ENCODE assay signal across 1 cellular context in the genomic region with DNA sequence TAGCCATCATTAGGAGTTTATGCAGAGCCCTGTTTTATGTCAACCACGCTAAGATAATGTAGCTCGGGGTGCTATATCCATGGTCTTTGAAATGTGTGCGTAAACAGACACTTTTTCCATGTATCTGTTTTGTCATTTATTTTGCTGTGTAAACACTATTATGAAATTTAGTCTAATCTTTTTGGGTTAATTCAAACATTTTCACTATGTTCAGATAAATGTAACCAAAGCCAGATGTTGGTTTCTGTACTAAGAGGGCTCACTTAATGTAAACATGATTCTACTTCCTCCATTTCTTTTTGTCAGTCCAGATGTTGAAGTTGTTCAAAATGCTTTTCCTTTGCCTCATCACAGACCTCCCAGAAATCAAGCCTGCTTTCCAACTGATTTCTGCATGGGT.
TF ChIP-seq lines count a peak whose summit lies in the region.

No MANE protein-coding gene starts in this region.

TF ChIP-seq in SK-N-SH treated with all-trans-retinoic acid at 6 μM for 48 hours, 23 proteins besides CTCF, POLR2A, EP300 and RAD21 (continued from another document):
- TF ChIP-seq TCF4 (CRISPR knock-in tag; IDR thresholded peaks at IDR 0.05; ENCODE audit: borderline replicate concordance): peak; percentile 100
- 0 out of 2 replicates have a peak, but pooled peaks have one; percentile 7 for TF ChIP-seq ISL1 (CRISPR knock-in tag; IDR thresholded peaks at IDR 0.05)
- no peak for TF ChIP-seq ZC3H10 (CRISPR knock-in tag; IDR thresholded peaks at IDR 0.05)
